8 cellular contexts compared by ENCODE assay signal in the genomic region with DNA sequence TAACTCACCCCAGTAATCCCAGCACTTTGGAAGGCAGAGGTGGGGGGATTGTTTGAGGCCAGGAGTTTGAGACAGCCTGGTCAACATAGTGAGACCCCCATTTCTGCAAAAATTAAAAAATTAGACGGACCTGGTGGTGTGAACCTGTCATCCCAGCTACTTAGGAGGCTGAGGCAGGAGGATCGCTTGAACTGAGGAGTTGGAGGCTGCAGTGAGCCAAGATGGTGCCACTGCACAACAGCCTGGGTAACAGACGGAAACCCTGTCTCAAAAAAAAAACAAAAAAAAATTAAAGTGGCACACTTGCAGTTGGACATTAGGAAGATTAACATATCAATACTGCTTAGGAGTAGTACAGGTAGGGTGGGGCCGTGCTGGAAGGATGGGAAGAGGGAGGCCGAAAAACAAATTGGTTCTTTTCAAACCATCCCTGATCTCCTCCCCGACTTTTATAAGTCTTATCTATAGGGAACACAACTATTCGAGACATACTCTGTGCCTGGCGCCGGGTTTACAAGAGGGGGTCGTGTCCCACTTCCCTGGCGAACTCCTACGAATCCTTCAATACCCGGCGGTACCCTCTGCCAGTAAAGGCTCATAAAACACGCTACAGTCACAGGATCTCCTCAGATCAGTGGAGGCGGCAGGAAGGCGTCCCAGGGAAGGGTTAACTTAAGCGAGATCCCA. TPM values are rescaled to one million over a fixed set of nuclear protein-coding genes. Genes with fewer than 3 reads are reported as not detected.
A peak's percentile ranks its signal among the peaks of the same experiment; 100 is the strongest.
DNase-seq lines count a peak whose midpoint lies in the region; ATAC-seq, FAIRE-seq and TF ChIP-seq lines count a peak whose summit lies in the region.

No MANE protein-coding gene starts in this region.

- TF ChIP-seq CTCF in cardiac muscle cell (IDR thresholded peaks at IDR 0.05; ENCODE audit: low read depth, low read length) (no peak), GM12878 (IDR thresholded peaks at IDR 0.05 in 2 of 3, conservative IDR thresholded peaks at IDR 0.05 in 1 of 3; ENCODE audit: control insufficient read depth in 2 of 3, extremely low read depth in 1 of 3, insufficient read depth in 1 of 3, low read depth in 3 of 3, low read length in 3 of 3) (no peak), uterus (IDR thresholded peaks at IDR 0.05) (no peak)

- H3K27me3 Mint-ChIP-seq in memory B cell, result no peaks in the 10 kb centered on the region

- TF ChIP-seq POLR2A in GM12878 (IDR thresholded peaks at IDR 0.05; ENCODE audit: low read depth, low read length) (no peak), uterus (IDR thresholded peaks at IDR 0.05) (no peak)

- peaks cover 8% of the 10 kb centered on the region for H3K36me3 Mint-ChIP-seq in memory B cell

- H3K4me1 Mint-ChIP-seq in memory B cell, result peaks cover 22% of the 10 kb centered on the region

- peak overlapping the region; percentile 88 for H3K4me3 ChIP-seq in cardiac muscle cell
- peak overlapping the region; percentile 82 for H3K4me3 ChIP-seq in GM12878
- peak overlapping the region; percentile 74 to 83 for H3K4me3 ChIP-seq in uterus

- intact Hi-C loops in Right ventricle myocardium inferior (cut with DNase I), result loop anchor here (1.0 kb wide), 1 partner anchor 18 kb away; no protein-coding TSS in a partner anchor
- intact Hi-C loops in GM12878 (cut with micrococcal nuclease; ENCODE audit: unreplicated experiment), result no loop called here
- intact Hi-C loops in uterus (cut with DNase I; ENCODE audit: low total_unique reads), result no loop called here
- intact Hi-C loops in left colon (cut with DNase I, micrococcal nuclease), result no loop called here

- H3K4me3 Mint-ChIP-seq in memory B cell, result peak overlapping the region; percentile 95

- H3K27ac ChIP-seq in cardiac muscle cell (peak overlapping the region; percentile 95), GM12878 (ENCODE audit: control insufficient read depth, insufficient read depth) (peak overlapping the region; percentile 91), uterus (peak overlapping the region; percentile 84 to 94)

- H3K27ac Mint-ChIP-seq in memory B cell, result peak overlapping the region; percentile 98

- H3K4me1 ChIP-seq in cardiac muscle cell (ENCODE audit: low read depth), result peaks cover 8% of the 10 kb centered on the region
- peaks cover 3% of the 10 kb centered on the region for H3K4me1 ChIP-seq in GM12878 (ENCODE audit: control insufficient read depth, insufficient read depth, low read length)
- peaks cover 4 to 6% of the 10 kb centered on the region in 2 donors for H3K4me1 ChIP-seq in uterus

- SMC1A ChIA-PET in GM12878 (lab: Charles Lee; ENCODE audit: uncharacterized antibody, unreplicated experiment), result no interaction called here

- ATAC-seq in Right ventricle myocardium inferior, result no peak
- no peak for ATAC-seq in GM12878
- ATAC-seq in memory B cell (ENCODE audit: low read depth), result no peak
- ATAC-seq in left colon, result no peak

- H3K4me2 ChIP-seq in GM12878 (ENCODE audit: control insufficient read depth, insufficient read depth), result peak overlapping the region; percentile 77

- in situ Hi-C loops in GM12878 (cut with MboI), result no loop called here

- RAD21 ChIA-PET in GM12878 (lab: Charles Lee; ENCODE audit: unreplicated experiment), result no interaction called here

- DNase-seq in cardiac muscle cell (ENCODE audit: low read depth in 1 of 2, low spot score in 1 of 2) (no peak), Right ventricle myocardium inferior (ENCODE audit: missing footprints) (no peak), GM12878 (ENCODE audit: low read depth, low spot score) (no peak), memory B cell (ENCODE audit: low spot score in 2 of 2) (no peak), uterus (no peak), left colon (no peak), middle frontal gyrus (ENCODE audit: extremely low spot score, low spot score) (no peak)
- no peak for DNase-seq in NK-92 treated with Interleukin-12 subunit alpha and Interleukin-12 subunit beta, amount 100 ng/mL, for 24 hours (lab: John Stamatoyannopoulos, UW)

- TSS peak; percentile 81 for BruUV-seq in GM12878 (replicated peaks; lab: Mats Ljungman, UMichigan)

- no peak for TF ChIP-seq EP300 in GM12878 (IDR thresholded peaks at IDR 0.05; ENCODE audit: borderline replicate concordance in 1 of 2, control insufficient read depth in 1 of 2, low read depth in 2 of 2, low read length in 2 of 2)

- FAIRE-seq in GM12878 (lab: Jason Lieb, UNC), result no peak

- WGBS in GM12878 (ENCODE audit: insufficient coverage, insufficient replicate concordance, low lambda C conversion rate, missing lambda C conversion rate), result 18% methylated on average over 18 of the region's 18 CpGs

- H4K20me1 ChIP-seq in GM12878 (ENCODE audit: control insufficient read depth, insufficient read depth), result no peaks in the 10 kb centered on the region

- H3K27me3 ChIP-seq in cardiac muscle cell, result no peaks in the 10 kb centered on the region
- H3K27me3 ChIP-seq in GM12878 (replicated peaks in 1 of 2; ENCODE audit: control insufficient read depth in 2 of 2, insufficient read depth in 2 of 2, low read length in 1 of 2), result no peaks in the 10 kb centered on the region
- H3K27me3 ChIP-seq in uterus, result no peaks in the 10 kb centered on the region

- POLR2A ChIA-PET in GM12878 (lab: Charles Lee), result interaction anchor here (1.4 kb wide), 1 partner anchor 18 kb away, joined by 6 read pairs; no protein-coding TSS in a partner anchor

- H3K9me3 Mint-ChIP-seq in memory B cell, result no peaks in the 10 kb centered on the region

- CTCF ChIA-PET in GM12878 (lab: Yijun Ruan, JAX), result no interaction called here

- H3K36me3 ChIP-seq in cardiac muscle cell (no peaks in the 10 kb centered on the region), GM12878 (ENCODE audit: control insufficient read depth in 2 of 2, insufficient read depth in 2 of 2, low read length in 1 of 2) (no peaks in the 10 kb centered on the region; a peak in 1 of 4 replicates), uterus (no peaks in the 10 kb centered on the region)

- peak overlapping the region; percentile 93 for H2AFZ ChIP-seq in GM12878 (ENCODE audit: control insufficient read depth, low read depth, low read length)

- peak overlapping the region; percentile 85 for H3K9ac ChIP-seq in GM12878 (ENCODE audit: control insufficient read depth, insufficient read depth, low read length)

- no peak for TF ChIP-seq RAD21 in GM12878 (IDR thresholded peaks at IDR 0.05; ENCODE audit: insufficient read depth, low read depth, low read length)

- H3K9me3 ChIP-seq in cardiac muscle cell (ENCODE audit: low read depth) (no peaks in the 10 kb centered on the region), GM12878 (replicated peaks; ENCODE audit: control insufficient read depth, insufficient read depth, low read length) (no peaks in the 10 kb centered on the region), uterus (no peaks in the 10 kb centered on the region)

- H3K79me2 ChIP-seq in GM12878 (ENCODE audit: control insufficient read depth, insufficient read depth, low read length), result peaks cover 7% of the 10 kb centered on the region

RNA-seq across cellular contexts. Expression of gene TAF6, which starts 0.6 kb away (rescaled TPM):
- 104 and 163 TPM in 2 replicates for total RNA-seq in cardiac muscle cell
- 99.4 and 112 TPM in 2 replicates for polyA plus RNA-seq in cardiac muscle cell
- 29.3 TPM for total RNA-seq in Right ventricle myocardium inferior
- total RNA-seq in GM12878 (2013; cell fraction: nucleolus; rRNA removed), result 16.9 and 27.3 TPM in 2 replicates
- 16.8 and 18.1 TPM in 2 replicates for total RNA-seq in GM12878 (2014; rRNA removed)
- 8.5 and 9.3 TPM in 2 replicates for total RNA-seq in GM12878 (2014; rRNA removed; fragmentation: Illumina TruSeq; extraction: Trizol)
- total RNA-seq in GM12878 (2021), result 42.1 and 47.1 TPM in 2 replicates
- polyA plus RNA-seq in GM12878 (2011; ENCODE audit: low read depth), result 10.1 TPM
- polyA plus RNA-seq in GM12878 (2011; rRNA removed), result 2.5 and 6.0 TPM in 2 replicates
- 7.1 and 8.6 TPM in 2 replicates for polyA plus RNA-seq in GM12878 (2011; cell fraction: cytosol; rRNA removed)
- 25.5 and 35.5 TPM in 2 replicates for polyA plus RNA-seq in GM12878 (2011; cell fraction: nucleus; rRNA removed)
- polyA plus RNA-seq in GM12878 (2012), result 21.6 and 22.0 TPM in 2 replicates
- 17.5 and 24.9 TPM in 2 replicates for polyA plus RNA-seq in GM12878 (2014; fragmentation: Illumina TruSeq; extraction: Trizol)
- polyA plus RNA-seq in GM12878 (2014; fragmentation: Nextera tagmentation; extraction: Ambion mirVana), result under 1 TPM; 0.27 to 0.29 TPM
- 15.8 and 24.5 TPM in 2 replicates for polyA plus RNA-seq in GM12878 (2014; rRNA removed)
- polyA plus RNA-seq in GM12878 (2016; fragmentation: Nextera tagmentation; extraction: Ambion mirVana), result 10 to 100 TPM; 39.6 to 42.6 TPM
- 6.2 and 12.2 TPM in 2 replicates for polyA minus RNA-seq in GM12878 (2011; rRNA and poly(A)+ RNA removed)
- 7.5 and 7.8 TPM in 2 replicates for polyA minus RNA-seq in GM12878 (2011; cell fraction: cytosol; rRNA and poly(A)+ RNA removed)
- polyA minus RNA-seq in GM12878 (2011; cell fraction: nucleus; rRNA and poly(A)+ RNA removed), result 5.9 and 11.0 TPM in 2 replicates
- total RNA-seq in uterus, result 10 to 100 TPM; 23.5 to 68.9 (median 67.7) TPM
- total RNA-seq in left colon, result 10 to 100 TPM; 28.7 to 33.1 TPM

RNA-seq across cellular contexts. Expression of gene CNPY4, which starts 0.9 kb away (rescaled TPM):
- total RNA-seq in cardiac muscle cell (13.8 and 16.8 TPM in 2 replicates), Right ventricle myocardium inferior (10.6 TPM), GM12878 (2014; rRNA removed) (5.5 and 7.4 TPM in 2 replicates), GM12878 (2014; rRNA removed; fragmentation: Illumina TruSeq; extraction: Trizol) (8.3 and 10.5 TPM in 2 replicates), GM12878 (2021) (6.6 and 6.7 TPM in 2 replicates), uterus (10 to 100 TPM in 2 of 4 donors, 1 to 10 TPM in 1, not detected in 1; 3.3 to 53.6 (median 24.7) TPM), left colon (1 to 10 TPM; 7.0 to 9.8 TPM)
- polyA plus RNA-seq in cardiac muscle cell (18.4 and 18.9 TPM in 2 replicates), GM12878 (2011; rRNA removed) (6.6 and 9.2 TPM in 2 replicates), GM12878 (2014; fragmentation: Illumina TruSeq; extraction: Trizol) (9.1 and 10.5 TPM in 2 replicates), GM12878 (2014; fragmentation: Nextera tagmentation; extraction: Ambion mirVana) (1 to 10 TPM; 2.5 to 3.7 TPM), GM12878 (2014; rRNA removed) (8.3 and 9.0 TPM in 2 replicates), GM12878 (2016; fragmentation: Nextera tagmentation; extraction: Ambion mirVana) (1 to 10 TPM; 6.0 to 7.0 TPM)
- 6.3 and 9.2 TPM in 2 replicates for total RNA-seq in GM12878 (2013; cell fraction: nucleolus; rRNA removed)
- polyA plus RNA-seq in GM12878 (2011; ENCODE audit: low read depth), result 3.7 TPM
- 5.8 and 7.1 TPM in 2 replicates for polyA plus RNA-seq in GM12878 (2011; cell fraction: cytosol; rRNA removed)
- 7.2 and 7.6 TPM in 2 replicates for polyA plus RNA-seq in GM12878 (2011; cell fraction: nucleus; rRNA removed)
- polyA plus RNA-seq in GM12878 (2012), result 4.0 and 4.2 TPM in 2 replicates
- 4.1 and 4.2 TPM in 2 replicates for polyA minus RNA-seq in GM12878 (2011; rRNA and poly(A)+ RNA removed)
- 1.6 and 2.2 TPM in 2 replicates for polyA minus RNA-seq in GM12878 (2011; cell fraction: cytosol; rRNA and poly(A)+ RNA removed)
- polyA minus RNA-seq in GM12878 (2011; cell fraction: nucleus; rRNA and poly(A)+ RNA removed), result 3.5 and 7.2 TPM in 2 replicates

RNA-seq across cellular contexts. Expression of gene MBLAC1, which starts 8.2 kb away (rescaled TPM):
- 3.7 and 4.2 TPM in 2 replicates for total RNA-seq in cardiac muscle cell
- 4.3 and 5.1 TPM in 2 replicates for polyA plus RNA-seq in cardiac muscle cell
- total RNA-seq in Right ventricle myocardium inferior, result 2.1 TPM
- 3.1 and 5.6 TPM in 2 replicates for total RNA-seq in GM12878 (2013; cell fraction: nucleolus; rRNA removed)
- 2.7 and 3.2 TPM in 2 replicates for total RNA-seq in GM12878 (2014; rRNA removed)
- total RNA-seq in GM12878 (2014; rRNA removed; fragmentation: Illumina TruSeq; extraction: Trizol), result 0.64 and 0.94 TPM in 2 replicates
- 1.8 and 2.7 TPM in 2 replicates for total RNA-seq in GM12878 (2021)
- 0.41 TPM for polyA plus RNA-seq in GM12878 (2011; ENCODE audit: low read depth)
- polyA plus RNA-seq in GM12878 (2011; rRNA removed), result 0.35 and 0.65 TPM in 2 replicates
- 0.79 and 1.2 TPM in 2 replicates for polyA plus RNA-seq in GM12878 (2011; cell fraction: cytosol; rRNA removed)
- 1.5 and 1.6 TPM in 2 replicates for polyA plus RNA-seq in GM12878 (2011; cell fraction: nucleus; rRNA removed)
- polyA plus RNA-seq in GM12878 (2012), result 1.1 and 1.6 TPM in 2 replicates
- polyA plus RNA-seq in GM12878 (2014; fragmentation: Illumina TruSeq; extraction: Trizol), result 0.24 and 0.38 TPM in 2 replicates
- under 1 TPM in 1 of 2 experiments, not detected in 1; 0.24 TPM for polyA plus RNA-seq in GM12878 (2014; fragmentation: Nextera tagmentation; extraction: Ambion mirVana)
- 2.3 and 3.1 TPM in 2 replicates for polyA plus RNA-seq in GM12878 (2014; rRNA removed)
- 1 to 10 TPM; 2.4 TPM for polyA plus RNA-seq in GM12878 (2016; fragmentation: Nextera tagmentation; extraction: Ambion mirVana)
- polyA minus RNA-seq in GM12878 (2011; rRNA and poly(A)+ RNA removed), result 0.51 and 0.62 TPM in 2 replicates
- polyA minus RNA-seq in GM12878 (2011; cell fraction: cytosol; rRNA and poly(A)+ RNA removed), result 1.0 and 1.2 TPM in 2 replicates
- 1.2 and 1.6 TPM in 2 replicates for polyA minus RNA-seq in GM12878 (2011; cell fraction: nucleus; rRNA and poly(A)+ RNA removed)
- 10 to 100 TPM in 1 of 4 donors, 1 to 10 TPM in 3; 1.3 to 12.4 (median 4.6) TPM for total RNA-seq in uterus
- total RNA-seq in left colon, result 1 to 10 TPM; 2.7 to 3.9 TPM

RNA-seq across cellular contexts. Expression of gene AP4M1, which starts 17.1 kb away (rescaled TPM):
- 31.7 and 35.2 TPM in 2 replicates for total RNA-seq in cardiac muscle cell
- polyA plus RNA-seq in cardiac muscle cell, result 15.8 and 29.3 TPM in 2 replicates
- total RNA-seq in Right ventricle myocardium inferior, result 10.1 TPM
- total RNA-seq in GM12878 (2013; cell fraction: nucleolus; rRNA removed), result 10.7 and 13.4 TPM in 2 replicates
- 14.3 and 15.7 TPM in 2 replicates for total RNA-seq in GM12878 (2014; rRNA removed)
- total RNA-seq in GM12878 (2014; rRNA removed; fragmentation: Illumina TruSeq; extraction: Trizol), result 7.1 and 7.6 TPM in 2 replicates
- 12.9 and 13.6 TPM in 2 replicates for total RNA-seq in GM12878 (2021)
- 3.6 TPM for polyA plus RNA-seq in GM12878 (2011; ENCODE audit: low read depth)
- polyA plus RNA-seq in GM12878 (2011; rRNA removed), result 10.7 and 13.9 TPM in 2 replicates
- 9.6 and 13.1 TPM in 2 replicates for polyA plus RNA-seq in GM12878 (2011; cell fraction: cytosol; rRNA removed)
- 24.5 and 26.5 TPM in 2 replicates for polyA plus RNA-seq in GM12878 (2011; cell fraction: nucleus; rRNA removed)
- polyA plus RNA-seq in GM12878 (2012), result 7.6 and 10.3 TPM in 2 replicates
- polyA plus RNA-seq in GM12878 (2014; fragmentation: Illumina TruSeq; extraction: Trizol), result 7.7 and 12.5 TPM in 2 replicates
- polyA plus RNA-seq in GM12878 (2014; fragmentation: Nextera tagmentation; extraction: Ambion mirVana), result 1 to 10 TPM in 1 of 2 experiments, under 1 TPM in 1; 0.77 to 2.1 TPM
- 11.6 and 12.9 TPM in 2 replicates for polyA plus RNA-seq in GM12878 (2014; rRNA removed)
- polyA plus RNA-seq in GM12878 (2016; fragmentation: Nextera tagmentation; extraction: Ambion mirVana), result 10 to 100 TPM; 15.9 to 16.1 TPM
- polyA minus RNA-seq in GM12878 (2011; rRNA and poly(A)+ RNA removed), result 9.7 and 18.2 TPM in 2 replicates
- 3.6 and 6.0 TPM in 2 replicates for polyA minus RNA-seq in GM12878 (2011; cell fraction: cytosol; rRNA and poly(A)+ RNA removed)
- 7.5 and 10.2 TPM in 2 replicates for polyA minus RNA-seq in GM12878 (2011; cell fraction: nucleus; rRNA and poly(A)+ RNA removed)
- 10 to 100 TPM in 3 of 4 donors, 1 to 10 TPM in 1; 5.0 to 52.0 (median 33.6) TPM for total RNA-seq in uterus
- 10 to 100 TPM; 20.2 to 20.8 TPM for total RNA-seq in left colon

RNA-seq across cellular contexts. Expression of gene MCM7, which starts 17.3 kb away (rescaled TPM):
- total RNA-seq in cardiac muscle cell (68.9 and 88.3 TPM in 2 replicates), Right ventricle myocardium inferior (25.4 TPM), GM12878 (2014; rRNA removed) (305 and 354 TPM in 2 replicates), GM12878 (2014; rRNA removed; fragmentation: Illumina TruSeq; extraction: Trizol) (165 and 183 TPM in 2 replicates), GM12878 (2021) (292 and 310 TPM in 2 replicates), uterus (10 to 100 TPM; 18.7 to 74.8 (median 43.3) TPM), left colon (10 to 100 TPM; 44.7 to 62.1 TPM)
- polyA plus RNA-seq in cardiac muscle cell (77.2 and 105 TPM in 2 replicates), GM12878 (2011; rRNA removed) (124 and 210 TPM in 2 replicates), GM12878 (2014; fragmentation: Illumina TruSeq; extraction: Trizol) (136 and 196 TPM in 2 replicates), GM12878 (2014; fragmentation: Nextera tagmentation; extraction: Ambion mirVana) (100 to 1,000 TPM; 227 to 234 TPM), GM12878 (2014; rRNA removed) (253 and 264 TPM in 2 replicates), GM12878 (2016; fragmentation: Nextera tagmentation; extraction: Ambion mirVana) (100 to 1,000 TPM; 349 to 383 TPM)
- total RNA-seq in GM12878 (2013; cell fraction: nucleolus; rRNA removed), result 110 and 116 TPM in 2 replicates
- polyA plus RNA-seq in GM12878 (2011; ENCODE audit: low read depth), result 92.6 TPM
- polyA plus RNA-seq in GM12878 (2011; cell fraction: cytosol; rRNA removed), result 206 and 336 TPM in 2 replicates
- 483 and 562 TPM in 2 replicates for polyA plus RNA-seq in GM12878 (2011; cell fraction: nucleus; rRNA removed)
- polyA plus RNA-seq in GM12878 (2012), result 130 and 155 TPM in 2 replicates
- polyA minus RNA-seq in GM12878 (2011; rRNA and poly(A)+ RNA removed), result 223 and 271 TPM in 2 replicates
- polyA minus RNA-seq in GM12878 (2011; cell fraction: cytosol; rRNA and poly(A)+ RNA removed), result 150 and 189 TPM in 2 replicates
- 166 and 289 TPM in 2 replicates for polyA minus RNA-seq in GM12878 (2011; cell fraction: nucleus; rRNA and poly(A)+ RNA removed)
